20 cellular contexts compared by ENCODE assay signal in genomic region chr4:72991889-72992288, GRCh38.
A peak's percentile ranks its signal among the peaks of the same experiment; 100 is the strongest.
DNase-seq lines count a peak whose midpoint lies in the region; ATAC-seq, FAIRE-seq and TF ChIP-seq lines count a peak whose summit lies in the region.
"Had no signal": no experiment of that assay in that cellular context is flagged by ENCODE, and none has a peak within 500 bp of the region (broad histone marks: within the 10 kb centered on the region; RNA-seq: fewer than 3 reads in every experiment).

No MANE protein-coding gene starts in this region.

- no peak for ATAC-seq in PC-3
- ATAC-seq: T-helper 17 cell had no signal

- no peaks in the 10 kb centered on the region for H4K20me1 ChIP-seq in PC-3 (ENCODE audit: low read length)

- H3K9me2 ChIP-seq in PC-3 (replicated peaks; ENCODE audit: low read length): no peaks in the 10 kb centered on the region

- CTCF ChIA-PET in PC-3 (lab: Charles Lee): no interaction called here

- no peak overlapping the region for H2AFZ ChIP-seq in PC-3 (ENCODE audit: low read length)

- DNase-seq in ELR (ENCODE audit: low read depth) (peak; percentile 14), PC-3 (peak; percentile 8), bronchial epithelial cell (ENCODE audit: low read depth) (peak; percentile 26), myocyte (ENCODE audit: low read depth) (peak; percentile 51), Kasumi-1 (lab: John Stamatoyannopoulos, UW) (no peak), SIG-M5 (lab: John Stamatoyannopoulos, UW) (no peak), NK-92 (lab: John Stamatoyannopoulos, UW; ENCODE audit: unreplicated experiment) (no peak)
- DNase-seq: BE2C; Calu3; CD4-positive, alpha-beta T cell; DMS53; GOT3; NCI-H187; NCI-H510A; NCI-H82; Peyer's patch; SHP77 treated with DMSO at 0.1 percent for 48 hours; T-helper 17 cell had no signal

- no peak overlapping the region for H3K9ac ChIP-seq in PC-3 (ENCODE audit: low read length)

- intact Hi-C loops in PC-3 (cut with micrococcal nuclease): no loop called here

- 0 out of 2 replicates have a peak, but pooled peaks cover under 1% of the 10 kb centered on the region for H3K4me1 ChIP-seq in PC-3 (ENCODE audit: insufficient read depth, low read length)
- H3K4me1 ChIP-seq: BE2C, Peyer's patch had no signal

- POLR2A ChIA-PET in PC-3 (lab: Charles Lee; ENCODE audit: unreplicated experiment): no interaction called here

- H3K79me2 ChIP-seq in PC-3 (ENCODE audit: low read length): no peaks in the 10 kb centered on the region

- H3K9me3 ChIP-seq in PC-3 (ENCODE audit: low read length): no peaks in the 10 kb centered on the region
- H3K9me3 ChIP-seq: BE2C, Peyer's patch had no signal

- no peak overlapping the region for H3K4me2 ChIP-seq in PC-3 (ENCODE audit: low read length)

- H3K27ac ChIP-seq in PC-3 (ENCODE audit: low read length): no peak overlapping the region
- H3K27ac ChIP-seq: Peyer's patch had no signal

- H3F3A ChIP-seq in PC-3 (ENCODE audit: low read length, unreplicated experiment): no peaks in the 10 kb centered on the region

- TF ChIP-seq CTCF in PC-3 (conservative IDR thresholded peaks at IDR 0.05; ENCODE audit: low read depth, low read length) (no peak), bronchial epithelial cell (IDR thresholded peaks at IDR 0.05; ENCODE audit: insufficient read depth, low read length, severe bottlenecking) (no peak)

- peak; percentile 23 for FAIRE-seq in bronchial epithelial cell (lab: Jason Lieb, UNC)
- FAIRE-seq: G401.6, GM18507 had no signal

- H3K4me3 ChIP-seq in PC-3 (ENCODE audit: low read length) (no peak overlapping the region), bronchial epithelial cell (ENCODE audit: low read depth, low read length) (no peak overlapping the region)
- H3K4me3 ChIP-seq: Peyer's patch had no signal

- no peaks in the 10 kb centered on the region for H3K36me3 ChIP-seq in PC-3 (ENCODE audit: low read depth, low read length)
- H3K36me3 ChIP-seq in bronchial epithelial cell (ENCODE audit: control insufficient read depth, insufficient read depth, low read length): no peaks in the 10 kb centered on the region
- H3K36me3 ChIP-seq: BE2C, Peyer's patch had no signal

- H3K27me3 ChIP-seq in PC-3 (ENCODE audit: low read length) (no peaks in the 10 kb centered on the region), bronchial epithelial cell (ENCODE audit: control insufficient read depth, insufficient read depth, low read length) (no peaks in the 10 kb centered on the region)
- H3K27me3 ChIP-seq: BE2C, Peyer's patch had no signal

- no TSS peak for BruUV-seq in PC-3 (replicated peaks; lab: Mats Ljungman, UMichigan)

Comparison
In these comparisons a context has a peak if more than half of its experiments do, and no peak if none do; other contexts are left out.
1. DNase-seq: peak in ELR (single experiment), PC-3 (single experiment), bronchial epithelial cell (single experiment) and myocyte (single experiment); none in Kasumi-1 (0 of 2), SIG-M5 (single experiment) and NK-92 (single experiment).